12 cellular contexts compared by ENCODE assay signal in genomic region chr19:10749435-10750384, GRCh38. TPM values are rescaled to one million over a fixed set of nuclear protein-coding genes. Genes with fewer than 3 reads are reported as not detected.
DNase-seq lines count a peak whose midpoint lies in the region; ATAC-seq, FAIRE-seq and TF ChIP-seq lines count a peak whose summit lies in the region.
"Had no signal": no experiment of that assay in that cellular context is flagged by ENCODE, and none has a peak within 500 bp of the region (broad histone marks: within the 10 kb centered on the region; RNA-seq: fewer than 3 reads in every experiment).

No MANE protein-coding gene starts in this region.

- no peak for TF ChIP-seq CTCF in A549 (IDR thresholded peaks at IDR 0.05)
- no peak for TF ChIP-seq CTCF in colonic mucosa (IDR thresholded peaks at IDR 0.05)
- TF ChIP-seq CTCF in GM13976 (IDR thresholded peaks at IDR 0.05; ENCODE audit: borderline replicate concordance, control extremely low read depth, extremely low read depth, insufficient read depth, missing control alignments): no peak

- TF ChIP-seq EP300 in A549 (IDR thresholded peaks at IDR 0.05): no peak

- DNase-seq in A549 (ENCODE audit: low read depth in 1 of 2, low spot score in 1 of 2) (no peak), HT-29 (ENCODE audit: low spot score) (peak; percentile 75), colonic mucosa (peak; percentile 92), GM13976 (ENCODE audit: low spot score) (no peak)
- DNase-seq in naive thymus-derived CD8-positive, alpha-beta T cell: peak in 1 of 10 donors; percentile 63
- DNase-seq: NCI-H510A; stimulated activated CD8-positive, alpha-beta memory T cell treated with anti-CD3 and anti-CD28 coated beads, Interleukin-4, amount 100 ng/mL, for 48 hours had no signal

- H3K9me3 ChIP-seq in A549 (no peaks in the 10 kb centered on the region), colonic mucosa (no peaks in the 10 kb centered on the region)

- TF ChIP-seq POLR2A in A549 (IDR thresholded peaks at IDR 0.05; ENCODE audit: low read length): no peak

- ATAC-seq in A549 (peak; percentile 20 to 30; a peak in 4 of 6 replicates), GM21737 (IDR thresholded peaks at IDR 0.05; ENCODE audit: unreplicated experiment) (no peak), GM21390 (IDR thresholded peaks at IDR 0.05; ENCODE audit: unreplicated experiment) (no peak), GM19351 (IDR thresholded peaks at IDR 0.05; ENCODE audit: unreplicated experiment) (no peak)
- ATAC-seq in naive thymus-derived CD8-positive, alpha-beta T cell: no peak
- ATAC-seq: activated CD4-positive, CD25-positive, alpha-beta regulatory T cell treated with anti-CD3 and anti-CD28 coated beads, Interleukin-2, amount 50 U/mL, for 24 hours had no signal

- in situ Hi-C loops in GM13976 (cut with MboI; ENCODE audit: low sequenced_read_pairs, unreplicated experiment): no loop called here

- intact Hi-C loops in colonic mucosa (cut with DNase I): no loop called here

- 0 out of 3 replicates have a peak overlapping the region, but pooled peaks have one; percentile 2 for H3K4me3 ChIP-seq in A549
- peak overlapping the region; percentile 6 for H3K4me3 ChIP-seq in colonic mucosa

- FAIRE-seq in A549 (lab: Jason Lieb, UNC): no peak

- H3K4me3 Mint-ChIP-seq in naive thymus-derived CD8-positive, alpha-beta T cell: peak overlapping the region in 3 of 10 donors; percentile 12 to 24 (median 14)
- H3K4me3 Mint-ChIP-seq: neural crest cell had no signal

- POLR2A ChIA-PET in A549 (lab: Yijun Ruan, JAX): no interaction called here
- POLR2A ChIA-PET in naive thymus-derived CD8-positive, alpha-beta T cell (lab: Charles Lee): interaction anchor here (0.5 to 0.7 kb wide), 5 partner anchors 18 to 381 kb away, joined by 3 to 6 read pairs (median 3); no protein-coding TSS in a partner anchor

- CTCF ChIA-PET in A549 (lab: Yijun Ruan, JAX): interaction anchor here (1.1 kb wide), 1 partner anchor 114 kb away, joined by 4 read pairs; no protein-coding TSS in a partner anchor

- peak overlapping the region; percentile 61 to 85 for H3K9ac ChIP-seq in colonic mucosa (ENCODE audit: low read depth in 2 of 2, low read length in 2 of 2)

- H3K4me2 ChIP-seq in A549: peak overlapping the region; percentile 68

- H3K27ac Mint-ChIP-seq in naive thymus-derived CD8-positive, alpha-beta T cell: peak overlapping the region; percentile 83 to 97 (median 88)

- no peak for TF ChIP-seq RAD21 in A549 (conservative IDR thresholded peaks at IDR 0.05 in 1 of 2, IDR thresholded peaks at IDR 0.05 in 1 of 2)

- H3K4me1 ChIP-seq in A549: peaks cover 60% of the 10 kb centered on the region
- H3K4me1 ChIP-seq in colonic mucosa: peaks cover 50% of the 10 kb centered on the region

- H3K4me1 Mint-ChIP-seq in naive thymus-derived CD8-positive, alpha-beta T cell: peaks cover 26 to 93% (median 79%) of the 10 kb centered on the region in 4 donors

- H3K9me3 Mint-ChIP-seq in naive thymus-derived CD8-positive, alpha-beta T cell: no peaks in the 10 kb centered on the region
- H3K9me3 Mint-ChIP-seq: neural crest cell had no signal

- H3K27me3 Mint-ChIP-seq in naive thymus-derived CD8-positive, alpha-beta T cell: no peaks in the 10 kb centered on the region

- H3K27ac ChIP-seq in A549 (peak overlapping the region; percentile 78 to 91), colonic mucosa (peak overlapping the region; percentile 95)

- 61% methylated on average over 13 of the region's 13 CpGs for whole genome bisulfite sequencing in A549 (ENCODE audit: missing lambda C conversion rate)

- H3K36me3 ChIP-seq in colonic mucosa: no peaks in the 10 kb centered on the region

- H3K36me3 Mint-ChIP-seq in naive thymus-derived CD8-positive, alpha-beta T cell: no peaks in the 10 kb centered on the region

- H3K27me3 ChIP-seq in colonic mucosa: no peaks in the 10 kb centered on the region

TF ChIP-seq in A549, 52 proteins besides CTCF, POLR2A, EP300 and RAD21:
- no peak for TF ChIP-seq KDM5A (IDR thresholded peaks at IDR 0.05)
- no peak for TF ChIP-seq CHD4 (IDR thresholded peaks at IDR 0.05; ENCODE audit: borderline replicate concordance)
- TF ChIP-seq HMGXB4 (CRISPR knock-in tag; IDR thresholded peaks at IDR 0.05; ENCODE audit: borderline replicate concordance): no peak
- peak; percentile 71 for TF ChIP-seq ZFP36 (IDR thresholded peaks at IDR 0.05; ENCODE audit: borderline replicate concordance, partially characterized antibody)
- no peak for TF ChIP-seq MYC (IDR thresholded peaks at IDR 0.05; ENCODE audit: borderline replicate concordance, low read length)
- no peak for TF ChIP-seq RNF2 (IDR thresholded peaks at IDR 0.05; ENCODE audit: borderline replicate concordance, low read depth)
- no peak for TF ChIP-seq EHF (CRISPR knock-in tag; IDR thresholded peaks at IDR 0.05)
- TF ChIP-seq ELK1 (IDR thresholded peaks at IDR 0.05; ENCODE audit: low read depth, low read length): no peak
- TF ChIP-seq CBX2 (IDR thresholded peaks at IDR 0.05; ENCODE audit: borderline replicate concordance, low read depth): no peak
- TF ChIP-seq SREBF2 (IDR thresholded peaks at IDR 0.05): no peak
- TF ChIP-seq ZNF302 (CRISPR knock-in tag; IDR thresholded peaks at IDR 0.05): no peak
- TF ChIP-seq KDM1A (IDR thresholded peaks at IDR 0.05; ENCODE audit: low read depth): peak; percentile 93
- TF ChIP-seq PBX3 (IDR thresholded peaks at IDR 0.05): no peak
- 0 out of 2 replicates have a peak, but pooled peaks have one; percentile 53 for TF ChIP-seq HDAC2 (IDR thresholded peaks at IDR 0.05)
TF ChIP-seq in A549: peak in this region for 3.

RNA-seq across cellular contexts. Expression of gene DNM2, which starts 31.8 kb away (rescaled TPM):
- polyA plus RNA-seq in A549 (2011; rRNA removed) (32.9 and 52.4 TPM in 2 replicates), A549 (2017; fragmentation: RNase III; extraction: RNeasy Plus Mini Kit Qiagen cat#74134 plus additional on column Dnase treatment) (55.8 to 58.5 TPM (median 57.3 TPM) in 3 replicates)
- 32.5 and 44.3 TPM in 2 replicates for polyA plus RNA-seq in A549 (2012; cell fraction: cytosol; rRNA removed)
- 83.5 and 91.5 TPM in 2 replicates for polyA plus RNA-seq in A549 (2012; cell fraction: nucleus; rRNA removed)
- 128 and 145 TPM in 2 replicates for polyA minus RNA-seq in A549 (2011; rRNA and poly(A)+ RNA removed)
- 180 and 196 TPM in 2 replicates for total RNA-seq in HT-29 (2014; rRNA removed; shearing (Covaris generic))
- 100 to 1,000 TPM; 450 to 461 TPM for total RNA-seq in colonic mucosa
- 100 to 1,000 TPM; 267 to 270 TPM for total RNA-seq in naive thymus-derived CD8-positive, alpha-beta T cell
- polyA plus RNA-seq in naive thymus-derived CD8-positive, alpha-beta T cell: 10 to 100 TPM; 45.0 to 91.4 (median 60.9) TPM

RNA-seq across cellular contexts. Expression of gene QTRT1, which starts 48.5 kb away (rescaled TPM):
- polyA plus RNA-seq in A549 (2011; rRNA removed) (23.6 and 24.3 TPM in 2 replicates), A549 (2017; fragmentation: RNase III; extraction: RNeasy Plus Mini Kit Qiagen cat#74134 plus additional on column Dnase treatment) (42.2 to 47.6 TPM (median 42.5 TPM) in 3 replicates)
- polyA plus RNA-seq in A549 (2012; cell fraction: cytosol; rRNA removed): 77.6 and 81.1 TPM in 2 replicates
- 264 and 338 TPM in 2 replicates for polyA plus RNA-seq in A549 (2012; cell fraction: nucleus; rRNA removed)
- 7.8 and 16.5 TPM in 2 replicates for polyA minus RNA-seq in A549 (2011; rRNA and poly(A)+ RNA removed)
- total RNA-seq in HT-29 (2014; rRNA removed; shearing (Covaris generic)): 32.7 and 36.0 TPM in 2 replicates
- total RNA-seq in colonic mucosa: 10 to 100 TPM; 74.9 to 94.1 TPM
- total RNA-seq in naive thymus-derived CD8-positive, alpha-beta T cell: 10 to 100 TPM; 54.7 to 62.3 TPM
- polyA plus RNA-seq in naive thymus-derived CD8-positive, alpha-beta T cell: 10 to 100 TPM; 33.5 to 41.0 (median 36.6) TPM

Comparison
In these comparisons a context has a peak if more than half of its experiments do, and no peak if none do; other contexts are left out.
1. ATAC-seq: peak in A549 (2 of 2); none in naive thymus-derived CD8-positive, alpha-beta T cell (0 of 2), GM21737 (single experiment), GM21390 (single experiment) and GM19351 (single experiment).
2. DNase-seq: peak in HT-29 (single experiment) and colonic mucosa (single experiment); none in A549 (0 of 2) and GM13976 (single experiment).